Comparison of ENCODE assay signal across 16 cellular contexts in genomic region chr6:11211235-11211634, GRCh38. TPM values are rescaled to one million over a fixed set of nuclear protein-coding genes. Genes with fewer than 3 reads are reported as not detected.
DNase-seq lines count a peak whose midpoint lies in the region; ATAC-seq, FAIRE-seq and TF ChIP-seq lines count a peak whose summit lies in the region.
"Had no signal": no experiment of that assay in that cellular context is flagged by ENCODE, and none has a peak within 500 bp of the region (broad histone marks: within the 10 kb centered on the region; RNA-seq: fewer than 3 reads in every experiment).

No MANE protein-coding gene starts in this region.

- no peaks in the 10 kb centered on the region for H3K9me3 Mint-ChIP-seq in activated naive CD4-positive, alpha-beta T cell treated with anti-CD3 and anti-CD28 coated beads, Interleukin-2, amount 10 ng/mL, durations not matched to agents 7 days and 5 days
- H3K9me3 Mint-ChIP-seq in astrocyte (ENCODE audit: unreplicated experiment) = peaks cover 4% of the 10 kb centered on the region
- H3K9me3 Mint-ChIP-seq: activated CD4-positive, alpha-beta memory T cell treated with anti-CD3 and anti-CD28 coated beads for 36 hours had no signal

- no peak for TF ChIP-seq CTCF in astrocyte (IDR thresholded peaks at IDR 0.05; ENCODE audit: insufficient read depth, low read depth, low read length)
- TF ChIP-seq CTCF in foreskin keratinocyte (conservative IDR thresholded peaks at IDR 0.05) = no peak

- H3K4me3 Mint-ChIP-seq in activated naive CD4-positive, alpha-beta T cell treated with anti-CD3 and anti-CD28 coated beads, Interleukin-2, amount 10 ng/mL, durations not matched to agents 7 days and 5 days = no peak overlapping the region
- no peak overlapping the region for H3K4me3 Mint-ChIP-seq in astrocyte (ENCODE audit: unreplicated experiment)
- H3K4me3 Mint-ChIP-seq: activated CD4-positive, alpha-beta memory T cell treated with anti-CD3 and anti-CD28 coated beads for 36 hours had no signal

- H3K9me3 ChIP-seq in astrocyte (ENCODE audit: insufficient read depth, low read depth, low read length) (no peaks in the 10 kb centered on the region), muscle layer of duodenum (ENCODE audit: control insufficient read depth in 1 of 2, low read length in 2 of 2) (no peaks in the 10 kb centered on the region), thymus (ENCODE audit: control insufficient read depth) (no peaks in the 10 kb centered on the region)

- peaks cover 94% of the 10 kb centered on the region for H3K4me1 ChIP-seq in astrocyte (ENCODE audit: insufficient read depth, low read length)
- H3K4me1 ChIP-seq in muscle layer of duodenum (ENCODE audit: control insufficient read depth in 1 of 2, insufficient read depth in 2 of 2, low read length in 2 of 2) = peaks cover 12 to 13% of the 10 kb centered on the region in 2 donors
- H3K4me1 ChIP-seq in thymus (ENCODE audit: control insufficient read depth, insufficient read depth, low read length) = peaks cover 69% of the 10 kb centered on the region
- H3K4me1 ChIP-seq in foreskin keratinocyte = peaks cover 11% of the 10 kb centered on the region

- H3K4me1 Mint-ChIP-seq in activated naive CD4-positive, alpha-beta T cell treated with anti-CD3 and anti-CD28 coated beads, Interleukin-2, amount 10 ng/mL, durations not matched to agents 7 days and 5 days = peaks cover 50% of the 10 kb centered on the region
- peaks cover 58% of the 10 kb centered on the region for H3K4me1 Mint-ChIP-seq in astrocyte (ENCODE audit: low read depth, unreplicated experiment)

- peaks cover 5% of the 10 kb centered on the region for H4K20me1 ChIP-seq in astrocyte (ENCODE audit: insufficient read depth, low read length)

- CTCF ChIA-PET in activated naive CD4-positive, alpha-beta T cell treated with anti-CD3 and anti-CD28 coated beads, Interleukin-2, amount 10 ng/mL, durations not matched to agents 7 days and 5 days (lab: Charles Lee) = no interaction called here

- peak overlapping the region; percentile 98 for H3K27ac ChIP-seq in astrocyte (ENCODE audit: low read depth, low read length)
- peak overlapping the region; percentile 11 for H3K27ac ChIP-seq in muscle layer of duodenum (ENCODE audit: low read length)
- peak overlapping the region; percentile 85 for H3K27ac ChIP-seq in thymus (ENCODE audit: low read depth)
- H3K27ac ChIP-seq in foreskin keratinocyte = no peak overlapping the region

- H3K36me3 ChIP-seq in astrocyte (ENCODE audit: insufficient read depth, low read length) = peaks cover 27% of the 10 kb centered on the region
- peaks cover 0 to 15% of the 10 kb centered on the region in 2 donors for H3K36me3 ChIP-seq in muscle layer of duodenum (ENCODE audit: control insufficient read depth in 1 of 2, insufficient read depth in 2 of 2, low read length in 2 of 2)
- peaks cover 10% of the 10 kb centered on the region for H3K36me3 ChIP-seq in thymus (ENCODE audit: control insufficient read depth, insufficient read depth)

- no peak for DNase-seq in activated naive CD4-positive, alpha-beta T cell treated with anti-CD3 and anti-CD28 coated beads, Interleukin-2, amount 10 ng/mL, durations not matched to agents 7 days and 5 days
- no peak for DNase-seq in activated naive CD4-positive, alpha-beta T cell treated with Interleukin-2 at 50 U/mL for 16 hours
- peak; percentile 53 for DNase-seq in astrocyte (ENCODE audit: low read depth)
- DNase-seq in foreskin keratinocyte = no peak
- DNase-seq: activated CD4-positive, alpha-beta memory T cell treated with anti-CD3 and anti-CD28 coated beads for 36 hours; activated naive CD4-positive, alpha-beta T cell; Kasumi-1; NCI-H1694 treated with DMSO at 0.1 percent for 48 hours; RPMI8226 had no signal

- no peak overlapping the region for H2AFZ ChIP-seq in astrocyte (ENCODE audit: low read depth, low read length)

- no peaks in the 10 kb centered on the region for H3K27me3 Mint-ChIP-seq in activated naive CD4-positive, alpha-beta T cell treated with anti-CD3 and anti-CD28 coated beads, Interleukin-2, amount 10 ng/mL, durations not matched to agents 7 days and 5 days
- no peaks in the 10 kb centered on the region for H3K27me3 Mint-ChIP-seq in astrocyte (ENCODE audit: low read depth, unreplicated experiment)
- H3K27me3 Mint-ChIP-seq: activated CD4-positive, alpha-beta memory T cell treated with anti-CD3 and anti-CD28 coated beads for 36 hours had no signal

- H3K27me3 ChIP-seq in astrocyte (ENCODE audit: insufficient read depth, low read length) (no peaks in the 10 kb centered on the region), muscle layer of duodenum (ENCODE audit: low read depth, low read length) (no peaks in the 10 kb centered on the region), thymus (ENCODE audit: control insufficient read depth, insufficient read depth) (no peaks in the 10 kb centered on the region), foreskin keratinocyte (no peaks in the 10 kb centered on the region)

- H3K4me2 ChIP-seq in astrocyte (ENCODE audit: low read length) = peak overlapping the region; percentile 17

- peaks cover 86% of the 10 kb centered on the region for H3K79me2 ChIP-seq in astrocyte (ENCODE audit: insufficient read depth, low read length)

- ATAC-seq in GM21526 (IDR thresholded peaks at IDR 0.05; ENCODE audit: low FRiP score, unreplicated experiment) (no peak), GM19467 (IDR thresholded peaks at IDR 0.05; ENCODE audit: unreplicated experiment) (no peak), foreskin keratinocyte (no peak)

- H3K9ac ChIP-seq in astrocyte (ENCODE audit: low read length) = peak overlapping the region; percentile 63

- FAIRE-seq in astrocyte (lab: Jason Lieb, UNC) = no peak
- FAIRE-seq: colon, GM12892 had no signal

- peaks cover 73% of the 10 kb centered on the region for H3K36me3 Mint-ChIP-seq in activated naive CD4-positive, alpha-beta T cell treated with anti-CD3 and anti-CD28 coated beads, Interleukin-2, amount 10 ng/mL, durations not matched to agents 7 days and 5 days
- peaks cover 17% of the 10 kb centered on the region for H3K36me3 Mint-ChIP-seq in astrocyte (ENCODE audit: low read depth, unreplicated experiment)

- H3K27ac Mint-ChIP-seq in activated naive CD4-positive, alpha-beta T cell treated with anti-CD3 and anti-CD28 coated beads, Interleukin-2, amount 10 ng/mL, durations not matched to agents 7 days and 5 days = peak overlapping the region; percentile 80
- peak overlapping the region; percentile 49 for H3K27ac Mint-ChIP-seq in astrocyte (ENCODE audit: unreplicated experiment)
- H3K27ac Mint-ChIP-seq: activated CD4-positive, alpha-beta memory T cell treated with anti-CD3 and anti-CD28 coated beads for 36 hours had no signal

- WGBS in thymus = 50% methylated on average over 3 of the region's 3 CpGs

- H3K4me3 ChIP-seq in astrocyte (ENCODE audit: insufficient read depth, low read depth, low read length) = no peak overlapping the region
- no peak overlapping the region for H3K4me3 ChIP-seq in muscle layer of duodenum (ENCODE audit: low read depth in 1 of 2, low read length in 2 of 2)
- no peak overlapping the region for H3K4me3 ChIP-seq in thymus (ENCODE audit: low read length)
- H3K4me3 ChIP-seq: skin epidermis had no signal

RNA-seq across cellular contexts. Expression of gene NEDD9, which starts 21.2 kb away (rescaled TPM):
- total RNA-seq in astrocyte (37.3 and 39.6 TPM in 2 replicates), foreskin keratinocyte (3.1 and 3.6 TPM in 2 replicates)
- polyA plus RNA-seq in thymus (15.0 TPM), foreskin keratinocyte (1.1 and 1.2 TPM in 2 replicates)
